12 cellular contexts compared by ENCODE assay signal in the genomic region with DNA sequence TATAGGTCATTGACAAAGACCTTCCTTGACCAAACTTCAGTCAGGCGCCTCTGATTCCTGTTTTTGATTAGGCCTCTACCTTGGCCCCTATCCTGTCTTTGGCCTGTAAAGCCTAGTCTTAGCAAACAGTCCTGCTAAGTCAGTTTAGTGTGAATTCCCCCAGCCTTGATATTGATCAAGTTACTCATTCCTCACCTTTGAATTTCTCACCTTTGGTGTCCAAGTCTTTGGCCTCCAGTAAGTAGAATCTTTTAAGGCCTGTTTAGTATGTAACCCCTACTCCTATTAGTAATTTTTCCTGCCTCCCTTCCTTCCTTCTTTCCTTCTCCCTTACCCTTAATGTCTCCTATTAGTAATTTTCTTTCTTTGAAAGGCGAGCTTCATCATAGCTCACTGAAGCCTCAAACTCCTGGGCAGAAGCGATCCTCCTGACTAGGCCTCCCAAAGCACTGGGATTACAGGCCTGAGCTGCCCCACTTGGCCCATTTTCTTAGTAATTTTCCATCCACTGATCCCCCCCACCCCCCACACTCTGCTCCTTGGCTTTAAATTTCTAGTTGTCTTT. TPM values are rescaled to one million over a fixed set of nuclear protein-coding genes. Genes with fewer than 3 reads are reported as not detected.
DNase-seq lines count a peak whose midpoint lies in the region; ATAC-seq and TF ChIP-seq lines count a peak whose summit lies in the region.
"Had no signal": no experiment of that assay in that cellular context is flagged by ENCODE, and none has a peak within 500 bp of the region (broad histone marks: within the 10 kb centered on the region; RNA-seq: fewer than 3 reads in every experiment).

No MANE protein-coding gene starts in this region.

- H3K4me3 ChIP-seq in gastroesophageal sphincter (no peak overlapping the region), thyroid gland (replicated peaks in 1 of 3) (no peak overlapping the region)

- H3K4me1 Mint-ChIP-seq in activated naive CD4-positive, alpha-beta T cell treated with anti-CD3 and anti-CD28 coated beads for 36 hours (ENCODE audit: low read depth), result peaks cover 16% of the 10 kb centered on the region

- POLR2A ChIA-PET in RWPE1 (lab: Yijun Ruan, JAX; ENCODE audit: low non-redundant PET), result no interaction called here

- intact Hi-C loops in activated naive CD4-positive, alpha-beta T cell treated with anti-CD3 and anti-CD28 coated beads for 36 hours (cut with micrococcal nuclease), result no loop called here
- intact Hi-C loops in thyroid gland (cut with DNase I), result no loop called here

- 98 to 100% methylated on average over 3 of the region's 3 CpGs for WGBS in gastroesophageal sphincter (ENCODE audit: low coverage in 1 of 2), 2 donors
- WGBS in thyroid gland, 2 donors, result 96 to 100% methylated on average over 3 of the region's 3 CpGs

- no peaks in the 10 kb centered on the region for H3K36me3 ChIP-seq in gastroesophageal sphincter
- H3K36me3 ChIP-seq in thyroid gland, result no peaks in the 10 kb centered on the region
- H3K36me3 ChIP-seq: pancreas had no signal

- H3K9me3 ChIP-seq in gastroesophageal sphincter, result no peaks in the 10 kb centered on the region
- no peaks in the 10 kb centered on the region for H3K9me3 ChIP-seq in thyroid gland
- H3K9me3 ChIP-seq: pancreas had no signal

- ATAC-seq in gastroesophageal sphincter, result no peak

- TF ChIP-seq CTCF in RWPE1 (conservative IDR thresholded peaks at IDR 0.05; ENCODE audit: low read depth), result no peak
- no peak for TF ChIP-seq CTCF in gastroesophageal sphincter (IDR thresholded peaks at IDR 0.05)
- TF ChIP-seq CTCF in thyroid gland (IDR thresholded peaks at IDR 0.05), result no peak

- H3K27me3 ChIP-seq in gastroesophageal sphincter (no peaks in the 10 kb centered on the region), thyroid gland (no peaks in the 10 kb centered on the region)
- H3K27me3 ChIP-seq: pancreas had no signal

- peaks cover 1% of the 10 kb centered on the region for H3K9me3 Mint-ChIP-seq in activated naive CD4-positive, alpha-beta T cell treated with anti-CD3 and anti-CD28 coated beads for 36 hours

- H3K4me1 ChIP-seq in gastroesophageal sphincter, result peaks cover 0 to 9% (median 0%) of the 10 kb centered on the region in 3 donors
- peaks cover 0 to 9% of the 10 kb centered on the region in 2 donors for H3K4me1 ChIP-seq in thyroid gland

- H3K4me3 Mint-ChIP-seq in activated naive CD4-positive, alpha-beta T cell treated with anti-CD3 and anti-CD28 coated beads for 36 hours, result peak overlapping the region; percentile 7

- H3K27ac ChIP-seq in RWPE1 (peak overlapping the region; percentile 96), gastroesophageal sphincter (peak overlapping the region; percentile 45 to 96 (median 78)), thyroid gland (peak overlapping the region; percentile 97 to 100 (median 99))

- H3K36me3 Mint-ChIP-seq in activated naive CD4-positive, alpha-beta T cell treated with anti-CD3 and anti-CD28 coated beads for 36 hours (ENCODE audit: low read depth), result peaks cover 7% of the 10 kb centered on the region

- TF ChIP-seq POLR2A in gastroesophageal sphincter (IDR thresholded peaks at IDR 0.05), result no peak
- no peak for TF ChIP-seq POLR2A in thyroid gland (IDR thresholded peaks at IDR 0.05)

- TF ChIP-seq EP300 in gastroesophageal sphincter (IDR thresholded peaks at IDR 0.05), result no peak

- CTCF ChIA-PET in activated naive CD4-positive, alpha-beta T cell treated with anti-CD3 and anti-CD28 coated beads for 36 hours (lab: Charles Lee), result interaction anchor here (1.3 to 2.9 kb wide), 2 partner anchors 10 to 13 kb away, joined by 3 to 28 read pairs; partner anchors contain the start of gene ZNF692
- CTCF ChIA-PET in RWPE1 (lab: Yijun Ruan, JAX), result no interaction called here

- peaks cover 3% of the 10 kb centered on the region for H3K27me3 Mint-ChIP-seq in activated naive CD4-positive, alpha-beta T cell treated with anti-CD3 and anti-CD28 coated beads for 36 hours (ENCODE audit: low read depth)

- no peak for DNase-seq in activated naive CD4-positive, alpha-beta T cell treated with anti-CD3 and anti-CD28 coated beads for 36 hours
- no peak for DNase-seq in activated naive CD4-positive, alpha-beta T cell treated with anti-CD3 and anti-CD28 coated beads, Interleukin-2, amount 50 U/mL, for 16 hours
- DNase-seq in RWPE1 (ENCODE audit: low spot score) (no peak), thyroid gland (no peak), NCI-H748 treated with DMSO at 0.1 percent for 48 hours (lab: John Stamatoyannopoulos, UW) (no peak), HuH-7 (ENCODE audit: low spot score) (no peak), NCI-H2171 treated with DMSO at 0.1 percent for 48 hours (lab: John Stamatoyannopoulos, UW) (no peak)
- DNase-seq: aorta; NCI-H1048; pancreas; stimulated activated naive CD4-positive, alpha-beta T cell had no signal

- no peak overlapping the region for H3K27ac Mint-ChIP-seq in activated naive CD4-positive, alpha-beta T cell treated with anti-CD3 and anti-CD28 coated beads for 36 hours

RNA-seq across cellular contexts. Expression of gene ZNF692, which starts 13.0 kb away (rescaled TPM):
- total RNA-seq in activated naive CD4-positive, alpha-beta T cell treated with anti-CD3 and anti-CD28 coated beads for 36 hours, result 10 to 100 TPM; 87.6 to 88.7 TPM
- total RNA-seq in gastroesophageal sphincter (10 to 100 TPM; 22.1 to 69.6 (median 28.4) TPM), thyroid gland (10 to 100 TPM; 17.2 to 59.7 (median 34.1) TPM)

RNA-seq across cellular contexts. Expression of gene ZNF672, which starts 33.9 kb away (rescaled TPM):
- total RNA-seq in activated naive CD4-positive, alpha-beta T cell treated with anti-CD3 and anti-CD28 coated beads for 36 hours, result 10 to 100 TPM; 51.6 to 53.4 TPM
- total RNA-seq in gastroesophageal sphincter, result 10 to 100 TPM; 22.1 to 44.2 (median 34.3) TPM
- 10 to 100 TPM; 43.5 to 82.2 (median 53.7) TPM for total RNA-seq in thyroid gland

RNA-seq across cellular contexts. Expression of gene PGBD2, which starts 34.1 kb away (rescaled TPM):
- 1 to 10 TPM; 3.0 to 3.5 TPM for total RNA-seq in activated naive CD4-positive, alpha-beta T cell treated with anti-CD3 and anti-CD28 coated beads for 36 hours
- total RNA-seq in gastroesophageal sphincter (1 to 10 TPM; 3.6 to 5.9 (median 4.7) TPM), thyroid gland (10 to 100 TPM; 10.0 to 20.3 (median 14.4) TPM)

RNA-seq across cellular contexts. Expression of gene SH3BP5L, which starts 46.2 kb away (rescaled TPM):
- total RNA-seq in activated naive CD4-positive, alpha-beta T cell treated with anti-CD3 and anti-CD28 coated beads for 36 hours, result 10 to 100 TPM; 20.3 to 20.5 TPM
- 10 to 100 TPM; 21.9 to 38.7 (median 28.4) TPM for total RNA-seq in gastroesophageal sphincter
- total RNA-seq in thyroid gland, result 10 to 100 TPM; 25.2 to 32.0 (median 30.0) TPM
